Comparison of ENCODE assay signal across 8 cellular contexts in genomic region chr1:232880354-232880753, GRCh38.
DNase-seq lines count a peak whose midpoint lies in the region; ATAC-seq and TF ChIP-seq lines count a peak whose summit lies in the region.

No MANE protein-coding gene starts in this region.

- intact Hi-C loops in Caco-2 (cut with micrococcal nuclease; ENCODE audit: unreplicated experiment), result loop anchor here (5.0 kb wide), 2 partner anchors 72 to 243 kb away; partner anchors contain the start of gene NTPCR

- no peaks in the 10 kb centered on the region for H3K9me3 ChIP-seq in Caco-2

- H3K36me3 Mint-ChIP-seq in Caco-2 (ENCODE audit: insufficient read depth, unreplicated experiment), result no peaks in the 10 kb centered on the region
- no peaks in the 10 kb centered on the region for H3K36me3 Mint-ChIP-seq in WTC11

- H3K36me3 ChIP-seq in Caco-2 (ENCODE audit: control insufficient read depth, insufficient read depth, low read length) (no peaks in the 10 kb centered on the region), kidney epithelial cell (ENCODE audit: control insufficient read depth, insufficient read depth, low read length) (no peaks in the 10 kb centered on the region)

- TF ChIP-seq CTCF in Caco-2 (IDR thresholded peaks at IDR 0.05; ENCODE audit: insufficient read depth in 1 of 2, low read depth in 1 of 2, low read length in 1 of 2, severe bottlenecking in 1 of 2, unreplicated experiment in 1 of 2) (peak; percentile 39 to 55), WTC11 (IDR thresholded peaks at IDR 0.05) (peak; percentile 75), kidney epithelial cell (IDR thresholded peaks at IDR 0.05; ENCODE audit: insufficient read depth, low read length, poor library complexity, severe bottlenecking) (peak; percentile 47)

- H3K27me3 Mint-ChIP-seq in Caco-2 (ENCODE audit: insufficient read depth, unreplicated experiment) (no peaks in the 10 kb centered on the region), WTC11 (ENCODE audit: low read depth) (no peaks in the 10 kb centered on the region)

- DNase-seq in Caco-2 (peak in 1 of 2 experiments; percentile 46), HPDE6-E6E7 (ENCODE audit: extremely low spot score) (peak; percentile 17), WTC11 (ENCODE audit: low spot score) (peak; percentile 68), kidney epithelial cell (ENCODE audit: low read depth) (no peak), NCI-H187 treated with DMSO at 0.1 percent for 48 hours (lab: John Stamatoyannopoulos, UW) (no peak)

- H3K4me3 ChIP-seq in Caco-2 (ENCODE audit: low read depth, low read length), result no peak overlapping the region
- no peak overlapping the region for H3K4me3 ChIP-seq in kidney epithelial cell (ENCODE audit: low read depth, low read length)

- BruUV-seq in Caco-2 (replicated peaks; lab: Mats Ljungman, UMichigan), result no TSS peak

- H3K27ac Mint-ChIP-seq in Caco-2 (ENCODE audit: unreplicated experiment) (no peak overlapping the region), WTC11 (no peak overlapping the region)

- H3K4me1 ChIP-seq in Caco-2, result no peaks in the 10 kb centered on the region

- H3K4me1 Mint-ChIP-seq in Caco-2 (ENCODE audit: low read depth, unreplicated experiment) (no peaks in the 10 kb centered on the region), WTC11 (peaks cover 2% of the 10 kb centered on the region; the same call in 1 of the 2 replicates)

- H3K4me3 Mint-ChIP-seq in Caco-2 (ENCODE audit: unreplicated experiment), result no peak overlapping the region
- no peak overlapping the region for H3K4me3 Mint-ChIP-seq in WTC11

- ATAC-seq in WTC11, result peak; percentile 90
- ATAC-seq in GM19351 (IDR thresholded peaks at IDR 0.05; ENCODE audit: unreplicated experiment), result no peak
- ATAC-seq in HG03135 (IDR thresholded peaks at IDR 0.05; ENCODE audit: unreplicated experiment), result no peak
- ATAC-seq in HG03175 (IDR thresholded peaks at IDR 0.05; ENCODE audit: unreplicated experiment), result no peak

- no peaks in the 10 kb centered on the region for H3K9me3 Mint-ChIP-seq in Caco-2 (ENCODE audit: unreplicated experiment)
- no peaks in the 10 kb centered on the region for H3K9me3 Mint-ChIP-seq in WTC11

- CTCF ChIA-PET in Caco-2 (lab: Charles Lee) (interaction anchor here (1.0 kb wide), 3 partner anchors 8 to 220 kb away, joined by 4 read pairs; no protein-coding TSS in a partner anchor), WTC11 (lab: Charles Lee) (interaction anchor here (0.6 to 1.5 kb wide), 24 partner anchors 9 to 1091 kb away, joined by 3 to 11 read pairs (median 4); partner anchors contain the start of gene SIPA1L2)

- H3K27me3 ChIP-seq in Caco-2 (replicated peaks; ENCODE audit: control insufficient read depth, insufficient read depth, low read length), result no peaks in the 10 kb centered on the region
- no peaks in the 10 kb centered on the region for H3K27me3 ChIP-seq in kidney epithelial cell (ENCODE audit: control insufficient read depth, insufficient read depth, low read length)

- POLR2A ChIA-PET in Caco-2 (lab: Charles Lee) (no interaction called here), WTC11 (lab: Charles Lee) (no interaction called here)

TF ChIP-seq in WTC11, 78 proteins besides CTCF, POLR2A, EP300 and RAD21:
- TF ChIP-seq TEAD4 (CRISPR knock-in tag; IDR thresholded peaks at IDR 0.05) (no peak), ZNF219 (CRISPR knock-in tag; IDR thresholded peaks at IDR 0.05; ENCODE audit: borderline replicate concordance) (no peak), KAT7 (CRISPR knock-in tag; IDR thresholded peaks at IDR 0.05; ENCODE audit: borderline replicate concordance) (no peak), ZNF281 (CRISPR knock-in tag; IDR thresholded peaks at IDR 0.05) (no peak)

Comparison
In these comparisons a context has a peak if more than half of its experiments do, and no peak if none do; other contexts are left out.
1. DNase-seq: peak in HPDE6-E6E7 (single experiment) and WTC11 (single experiment); none in kidney epithelial cell (single experiment) and NCI-H187 treated with DMSO at 0.1 percent for 48 hours (single experiment).
2. Peak in every context shown above with its lines, with median percentiles within 50 percentile points of each other: CTCF ChIP-seq.